Comparison of ENCODE assay signal across 1 cellular context in the genomic region with DNA sequence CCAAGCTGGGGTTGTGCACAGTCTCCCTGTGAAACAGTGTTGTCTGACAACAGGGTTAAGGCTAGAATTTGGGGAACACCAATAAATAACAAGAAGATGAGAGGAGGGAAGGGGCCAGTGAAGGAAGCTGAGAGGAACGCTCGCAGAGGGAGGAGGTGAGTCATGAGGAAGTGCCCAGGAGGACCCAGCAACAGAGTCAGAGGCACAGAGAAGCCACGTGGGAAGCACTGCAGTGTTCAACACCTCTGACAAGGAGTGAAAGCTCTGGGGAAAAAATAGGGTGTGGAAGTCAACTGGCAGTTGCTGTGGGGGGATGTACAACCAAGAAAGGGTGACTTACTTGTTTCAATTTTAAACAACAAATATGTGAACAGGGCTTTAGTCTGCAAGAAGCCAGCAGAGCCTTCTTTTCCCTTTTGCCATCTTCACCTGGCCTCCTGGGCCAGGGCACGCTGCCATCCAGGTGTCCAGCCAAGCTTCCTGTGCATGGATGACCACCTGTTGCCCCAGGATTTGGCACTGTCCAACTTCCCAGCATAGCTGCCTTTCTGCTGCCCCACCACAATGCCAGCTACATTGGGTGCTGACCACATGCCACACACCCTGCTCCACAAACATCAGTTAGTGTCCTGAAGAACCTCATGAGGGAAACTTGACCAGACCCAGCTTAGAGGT.
TF ChIP-seq lines count a peak whose summit lies in the region.

No MANE protein-coding gene starts in this region.

TF ChIP-seq in GM12878, 131 proteins besides CTCF, POLR2A, EP300 and RAD21 (continued from another document and continues in another):
- TF ChIP-seq, protein P1, sequence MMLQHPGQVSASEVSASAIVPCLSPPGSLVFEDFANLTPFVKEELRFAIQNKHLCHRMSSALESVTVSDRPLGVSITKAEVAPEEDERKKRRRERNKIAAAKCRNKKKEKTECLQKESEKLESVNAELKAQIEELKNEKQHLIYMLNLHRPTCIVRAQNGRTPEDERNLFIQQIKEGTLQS (IDR thresholded peaks at IDR 0.05; ENCODE audit: borderline replicate concordance, extremely low read depth, low read depth, low read length) = no peak
- TF ChIP-seq IRF4 (IDR thresholded peaks at IDR 0.05; ENCODE audit: low read depth, low read length) = no peak
- peak; percentile 66; the same call in 1 of the 2 replicates for TF ChIP-seq LARP7 (IDR thresholded peaks at IDR 0.05)
- no peak for TF ChIP-seq USF1 (IDR thresholded peaks at IDR 0.05; ENCODE audit: borderline replicate concordance, extremely low read length, insufficient read depth, low read depth, low read length)
- TF ChIP-seq RCOR1 (conservative IDR thresholded peaks at IDR 0.05; ENCODE audit: low read depth, low read length) = no peak
- TF ChIP-seq ZBED1 (IDR thresholded peaks at IDR 0.05; ENCODE audit: borderline replicate concordance) = no peak
- TF ChIP-seq JUNB (IDR thresholded peaks at IDR 0.05) = no peak; the same call in 1 of the 2 replicates
- no peak for TF ChIP-seq ZSCAN29 (IDR thresholded peaks at IDR 0.05)
- TF ChIP-seq IKZF1 (conservative IDR thresholded peaks at IDR 0.05) = peak; percentile 73
- TF ChIP-seq MTA2 (IDR thresholded peaks at IDR 0.05; ENCODE audit: low read depth) = peak; percentile 46; the same call in 1 of the 2 replicates
- no peak for TF ChIP-seq TCF3 (IDR thresholded peaks at IDR 0.05; ENCODE audit: borderline replicate concordance, insufficient read depth, low read depth, low read length)
- peak; percentile 55; the same call in 1 of the 2 replicates for TF ChIP-seq ATF7 (IDR thresholded peaks at IDR 0.05; ENCODE audit: low read depth)
- no peak for TF ChIP-seq CHD4 (IDR thresholded peaks at IDR 0.05)
- no peak for TF ChIP-seq HCFC1 (IDR thresholded peaks at IDR 0.05; ENCODE audit: low read length)
- TF ChIP-seq SIN3A (IDR thresholded peaks at IDR 0.05; ENCODE audit: low read depth, low read length) = no peak
- TF ChIP-seq POU2F2 (IDR thresholded peaks at IDR 0.05; ENCODE audit: borderline replicate concordance, low read depth, low read length) = no peak
- peak; percentile 66 for TF ChIP-seq GATAD2B (conservative IDR thresholded peaks at IDR 0.05; ENCODE audit: low read depth)
- TF ChIP-seq ZNF217 (IDR thresholded peaks at IDR 0.05) = peak; percentile 64; the same call in 1 of the 2 replicates
- TF ChIP-seq GABPA (IDR thresholded peaks at IDR 0.05; ENCODE audit: low read depth) = no peak
- TF ChIP-seq ZBTB4 (CRISPR knock-in tag; IDR thresholded peaks at IDR 0.05) = no peak
- no peak for TF ChIP-seq CREM (IDR thresholded peaks at IDR 0.05; ENCODE audit: low read depth)
- peak; percentile 61; the same call in 1 of the 2 replicates for TF ChIP-seq MXI1 (IDR thresholded peaks at IDR 0.05; ENCODE audit: low read depth, low read length)
- no peak for TF ChIP-seq STAT3 (IDR thresholded peaks at IDR 0.05; ENCODE audit: low read depth, low read length)
- TF ChIP-seq, protein P2, sequence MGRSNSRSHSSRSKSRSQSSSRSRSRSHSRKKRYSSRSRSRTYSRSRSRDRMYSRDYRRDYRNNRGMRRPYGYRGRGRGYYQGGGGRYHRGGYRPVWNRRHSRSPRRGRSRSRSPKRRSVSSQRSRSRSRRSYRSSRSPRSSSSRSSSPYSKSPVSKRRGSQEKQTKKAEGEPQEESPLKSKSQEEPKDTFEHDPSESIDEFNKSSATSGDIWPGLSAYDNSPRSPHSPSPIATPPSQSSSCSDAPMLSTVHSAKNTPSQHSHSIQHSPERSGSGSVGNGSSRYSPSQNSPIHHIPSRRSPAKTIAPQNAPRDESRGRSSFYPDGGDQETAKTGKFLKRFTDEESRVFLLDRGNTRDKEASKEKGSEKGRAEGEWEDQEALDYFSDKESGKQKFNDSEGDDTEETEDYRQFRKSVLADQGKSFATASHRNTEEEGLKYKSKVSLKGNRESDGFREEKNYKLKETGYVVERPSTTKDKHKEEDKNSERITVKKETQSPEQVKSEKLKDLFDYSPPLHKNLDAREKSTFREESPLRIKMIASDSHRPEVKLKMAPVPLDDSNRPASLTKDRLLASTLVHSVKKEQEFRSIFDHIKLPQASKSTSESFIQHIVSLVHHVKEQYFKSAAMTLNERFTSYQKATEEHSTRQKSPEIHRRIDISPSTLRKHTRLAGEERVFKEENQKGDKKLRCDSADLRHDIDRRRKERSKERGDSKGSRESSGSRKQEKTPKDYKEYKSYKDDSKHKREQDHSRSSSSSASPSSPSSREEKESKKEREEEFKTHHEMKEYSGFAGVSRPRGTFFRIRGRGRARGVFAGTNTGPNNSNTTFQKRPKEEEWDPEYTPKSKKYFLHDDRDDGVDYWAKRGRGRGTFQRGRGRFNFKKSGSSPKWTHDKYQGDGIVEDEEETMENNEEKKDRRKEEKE (IDR thresholded peaks at IDR 0.05) = peak; percentile 28; the same call in 1 of the 2 replicates
- TF ChIP-seq, protein P3, sequence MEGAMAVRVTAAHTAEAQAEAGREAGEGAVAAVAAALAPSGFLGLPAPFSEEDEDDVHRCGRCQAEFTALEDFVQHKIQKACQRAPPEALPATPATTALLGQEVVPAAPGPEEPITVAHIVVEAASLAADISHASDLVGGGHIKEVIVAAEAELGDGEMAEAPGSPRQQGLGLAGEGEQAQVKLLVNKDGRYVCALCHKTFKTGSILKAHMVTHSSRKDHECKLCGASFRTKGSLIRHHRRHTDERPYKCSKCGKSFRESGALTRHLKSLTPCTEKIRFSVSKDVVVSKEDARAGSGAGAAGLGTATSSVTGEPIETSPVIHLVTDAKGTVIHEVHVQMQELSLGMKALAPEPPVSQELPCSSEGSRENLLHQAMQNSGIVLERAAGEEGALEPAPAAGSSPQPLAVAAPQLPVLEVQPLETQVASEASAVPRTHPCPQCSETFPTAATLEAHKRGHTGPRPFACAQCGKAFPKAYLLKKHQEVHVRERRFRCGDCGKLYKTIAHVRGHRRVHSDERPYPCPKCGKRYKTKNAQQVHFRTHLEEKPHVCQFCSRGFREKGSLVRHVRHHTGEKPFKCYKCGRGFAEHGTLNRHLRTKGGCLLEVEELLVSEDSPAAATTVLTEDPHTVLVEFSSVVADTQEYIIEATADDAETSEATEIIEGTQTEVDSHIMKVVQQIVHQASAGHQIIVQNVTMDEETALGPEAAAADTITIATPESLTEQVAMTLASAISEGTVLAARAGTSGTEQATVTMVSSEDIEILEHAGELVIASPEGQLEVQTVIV (IDR thresholded peaks at IDR 0.05; ENCODE audit: borderline replicate concordance, partially characterized antibody) = no peak
- no peak for TF ChIP-seq PBX3 (IDR thresholded peaks at IDR 0.05; ENCODE audit: insufficient replicate concordance, low read depth, low read length)
- TF ChIP-seq BHLHE40 (IDR thresholded peaks at IDR 0.05; ENCODE audit: borderline replicate concordance in 1 of 2, low read depth in 2 of 2, low read length in 1 of 2) = peak; percentile 49 to 50; a peak in 3 of 4 replicates
- TF ChIP-seq, protein P4, sequence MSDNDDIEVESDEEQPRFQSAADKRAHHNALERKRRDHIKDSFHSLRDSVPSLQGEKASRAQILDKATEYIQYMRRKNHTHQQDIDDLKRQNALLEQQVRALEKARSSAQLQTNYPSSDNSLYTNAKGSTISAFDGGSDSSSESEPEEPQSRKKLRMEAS (IDR thresholded peaks at IDR 0.05; ENCODE audit: low read depth, low read length) = peak; percentile 80
- no peak for TF ChIP-seq KLF5 (IDR thresholded peaks at IDR 0.05; ENCODE audit: partially characterized antibody)
- no peak for TF ChIP-seq NKRF (conservative IDR thresholded peaks at IDR 0.05)
- no peak for TF ChIP-seq YY1 (IDR thresholded peaks at IDR 0.05; ENCODE audit: low read depth, low read length)
- peak; percentile 76 for TF ChIP-seq EED (IDR thresholded peaks at IDR 0.05; ENCODE audit: low read depth)
- TF ChIP-seq SMC3 (IDR thresholded peaks at IDR 0.05; ENCODE audit: borderline replicate concordance, low read length) = no peak
- TF ChIP-seq CREB1 (IDR thresholded peaks at IDR 0.05; ENCODE audit: low read depth) = 0 out of 2 replicates have a peak, but pooled peaks have one; percentile 42
- no peak for TF ChIP-seq IRF5 (IDR thresholded peaks at IDR 0.05; ENCODE audit: borderline replicate concordance)
- no peak for TF ChIP-seq SRF (IDR thresholded peaks at IDR 0.05; ENCODE audit: low read depth in 2 of 2, low read length in 2 of 2)
- TF ChIP-seq, protein P5, sequence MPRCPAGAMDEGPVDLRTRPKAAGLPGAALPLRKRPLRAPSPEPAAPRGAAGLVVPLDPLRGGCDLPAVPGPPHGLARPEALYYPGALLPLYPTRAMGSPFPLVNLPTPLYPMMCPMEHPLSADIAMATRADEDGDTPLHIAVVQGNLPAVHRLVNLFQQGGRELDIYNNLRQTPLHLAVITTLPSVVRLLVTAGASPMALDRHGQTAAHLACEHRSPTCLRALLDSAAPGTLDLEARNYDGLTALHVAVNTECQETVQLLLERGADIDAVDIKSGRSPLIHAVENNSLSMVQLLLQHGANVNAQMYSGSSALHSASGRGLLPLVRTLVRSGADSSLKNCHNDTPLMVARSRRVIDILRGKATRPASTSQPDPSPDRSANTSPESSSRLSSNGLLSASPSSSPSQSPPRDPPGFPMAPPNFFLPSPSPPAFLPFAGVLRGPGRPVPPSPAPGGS (IDR thresholded peaks at IDR 0.05; ENCODE audit: borderline replicate concordance, insufficient read depth, low read depth, low read length, poor library complexity, severe bottlenecking) = no peak
- TF ChIP-seq MEF2A (IDR thresholded peaks at IDR 0.05; ENCODE audit: insufficient read depth, low read depth, low read length) = 0 out of 2 replicates have a peak, but pooled peaks have one; percentile 30
- no peak for TF ChIP-seq SP1 (IDR thresholded peaks at IDR 0.05; ENCODE audit: low read depth, low read length)
- no peak for TF ChIP-seq HDAC2 (IDR thresholded peaks at IDR 0.05)
- no peak for TF ChIP-seq NR2F1 (conservative IDR thresholded peaks at IDR 0.05)
- TF ChIP-seq TAF1 (IDR thresholded peaks at IDR 0.05; ENCODE audit: borderline replicate concordance, low read depth, low read length) = no peak
